Comparison of ENCODE assay signal across 11 cellular contexts in genomic region chrX:108139303-108139702, GRCh38. TPM values are rescaled to one million over a fixed set of nuclear protein-coding genes. Genes with fewer than 3 reads are reported as not detected.
DNase-seq lines count a peak whose midpoint lies in the region; ATAC-seq and TF ChIP-seq lines count a peak whose summit lies in the region.
"Had no signal": no experiment of that assay in that cellular context is flagged by ENCODE, and none has a peak within 500 bp of the region (broad histone marks: within the 10 kb centered on the region; RNA-seq: fewer than 3 reads in every experiment).

No MANE protein-coding gene starts in this region.

- intact Hi-C loops in left ventricle myocardium inferior (cut with micrococcal nuclease) (no loop called here), spleen (cut with DNase I; ENCODE audit: low total_unique reads) (no loop called here)

- H3K27ac ChIP-seq in SJCRH30, result no peak overlapping the region
- no peak overlapping the region for H3K27ac ChIP-seq in left ventricle myocardium inferior (replicated peaks)
- H3K27ac ChIP-seq in coronary artery, result no peak overlapping the region
- H3K27ac ChIP-seq in spleen, result no peak overlapping the region
- H3K27ac ChIP-seq: parathyroid adenoma had no signal

- no peaks in the 10 kb centered on the region for H3K27me3 ChIP-seq in SJCRH30
- no peaks in the 10 kb centered on the region for H3K27me3 ChIP-seq in left ventricle myocardium inferior (ENCODE audit: low read depth)
- H3K27me3 ChIP-seq in spleen (replicated peaks in 1 of 7), result no peaks in the 10 kb centered on the region

- no peaks in the 10 kb centered on the region for H3K4me1 ChIP-seq in SJCRH30
- no peaks in the 10 kb centered on the region for H3K4me1 ChIP-seq in left ventricle myocardium inferior
- H3K4me1 ChIP-seq in spleen, result no peaks in the 10 kb centered on the region
- H3K4me1 ChIP-seq: parathyroid adenoma had no signal

- TF ChIP-seq CTCF in GM12874 (IDR thresholded peaks at IDR 0.05; ENCODE audit: insufficient read depth, low read depth, low read length) (peak; percentile 24; the same call in 1 of the 2 replicates), left ventricle myocardium inferior (IDR thresholded peaks at IDR 0.05; ENCODE audit: borderline replicate concordance) (peak; percentile 61), coronary artery (IDR thresholded peaks at IDR 0.05) (no peak), spleen (IDR thresholded peaks at IDR 0.05 in 8 of 11, conservative IDR thresholded peaks at IDR 0.05 in 3 of 11) (peak in 5 of 11 experiments; percentile 11 to 41 (median 22))

- H3K36me3 ChIP-seq in SJCRH30 (no peaks in the 10 kb centered on the region), left ventricle myocardium inferior (peaks cover 30% of the 10 kb centered on the region), spleen (peaks cover 0 to 93% (median 23%) of the 10 kb centered on the region in 6 donors)

- DNase-seq in AG08396 (ENCODE audit: low spot score) (peak; percentile 17), SJCRH30 (peak; percentile 2 to 13), left ventricle myocardium inferior (no peak), coronary artery (ENCODE audit: low spot score) (no peak), spleen (no peak)
- DNase-seq: activated naive CD4-positive, alpha-beta T cell; GF-D8 had no signal

- ATAC-seq in HG02678 (IDR thresholded peaks at IDR 0.05; ENCODE audit: unreplicated experiment), result no peak
- no peak for ATAC-seq in HG03460 (IDR thresholded peaks at IDR 0.05; ENCODE audit: unreplicated experiment)

- 47 to 89% (median 78%) methylated on average over 4 of the region's 4 CpGs for WGBS in spleen, 5 donors

- TF ChIP-seq POLR2A in spleen (IDR thresholded peaks at IDR 0.05), result no peak

- H3K4me3 ChIP-seq in SJCRH30, result no peak overlapping the region
- H3K4me3 ChIP-seq in left ventricle myocardium inferior, result no peak overlapping the region
- H3K4me3 ChIP-seq in coronary artery, result no peak overlapping the region
- H3K4me3 ChIP-seq in spleen, result no peak overlapping the region

- H3K9me3 ChIP-seq in SJCRH30 (replicated peaks) (no peaks in the 10 kb centered on the region), left ventricle myocardium inferior (replicated peaks) (no peaks in the 10 kb centered on the region), spleen (no peaks in the 10 kb centered on the region)

RNA-seq across cellular contexts. Expression of gene ATG4A, which starts 47.7 kb away (rescaled TPM):
- 7.1 and 7.5 TPM in 2 replicates for total RNA-seq in SJCRH30 (2014; rRNA removed; shearing (Covaris generic))
- 17.4 TPM for total RNA-seq in left ventricle myocardium inferior
- 10 to 100 TPM in 5 of 7 donors, 1 to 10 TPM in 2; 8.6 to 16.7 (median 11.4) TPM for total RNA-seq in spleen
- 10 to 100 TPM in 2 of 3 donors, 1 to 10 TPM in 1; 6.9 to 11.1 (median 10.9) TPM for polyA plus RNA-seq in spleen

RNA-seq across cellular contexts. Expression of gene PSMD10, which starts 48.0 kb away (rescaled TPM):
- 97.7 and 108 TPM in 2 replicates for total RNA-seq in SJCRH30 (2014; rRNA removed; shearing (Covaris generic))
- total RNA-seq in left ventricle myocardium inferior, result 20.3 TPM
- total RNA-seq in spleen, result 10 to 100 TPM; 26.7 to 39.2 (median 28.7) TPM
- polyA plus RNA-seq in spleen, result 10 to 100 TPM; 27.0 to 41.2 (median 35.7) TPM

Comparison
In these comparisons a context has a peak if more than half of its experiments do, and no peak if none do; other contexts are left out.
1. DNase-seq: peak in AG08396 (single experiment) and SJCRH30 (2 of 2); none in left ventricle myocardium inferior (single experiment), coronary artery (single experiment) and spleen (single experiment).